Comparison of ENCODE assay signal across 10 cellular contexts in the genomic region with DNA sequence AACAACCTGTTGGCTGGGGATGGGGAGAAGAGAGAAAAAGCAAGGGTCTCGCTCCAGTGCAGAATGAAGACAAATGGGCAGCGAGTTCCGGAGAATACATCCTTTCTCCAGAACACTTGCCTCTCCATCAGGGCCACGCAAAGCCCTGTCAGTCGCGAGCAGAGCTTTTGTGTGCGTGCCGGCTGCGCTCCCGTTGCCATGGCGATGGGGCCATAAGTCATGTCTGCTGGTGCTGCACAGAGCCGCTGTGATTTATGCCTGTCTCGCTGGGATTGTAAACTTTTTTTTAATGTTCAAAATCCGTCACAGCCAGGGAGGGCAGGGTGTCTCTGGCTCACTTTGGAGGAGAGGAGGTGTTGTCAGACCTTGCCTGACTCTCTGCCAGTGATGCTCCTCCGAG.
DNase-seq lines count a peak whose midpoint lies in the region; ATAC-seq and TF ChIP-seq lines count a peak whose summit lies in the region.
"Had no signal": no experiment of that assay in that cellular context is flagged by ENCODE, and none has a peak within 500 bp of the region (broad histone marks: within the 10 kb centered on the region; RNA-seq: fewer than 3 reads in every experiment).

No MANE protein-coding gene starts in this region.

- no peak for TF ChIP-seq CTCF in A673 (conservative IDR thresholded peaks at IDR 0.05; ENCODE audit: low read depth, low read length)

- intact Hi-C loops in A673 (cut with micrococcal nuclease; ENCODE audit: unreplicated experiment) = no loop called here

- H3K27ac ChIP-seq in A673 (ENCODE audit: low read depth, low read length, poor library complexity, severe bottlenecking) = no peak overlapping the region

- CTCF ChIA-PET in A673 (lab: Charles Lee) = no interaction called here

- no peak overlapping the region for H3K4me3 ChIP-seq in A673 (ENCODE audit: low read depth, low read length, poor library complexity, severe bottlenecking)

- no peaks in the 10 kb centered on the region for H3K36me3 ChIP-seq in A673 (ENCODE audit: insufficient read depth, low read length, poor library complexity, severe bottlenecking)

- no TSS peak for BruUV-seq in A673 (replicated peaks; lab: Mats Ljungman, UMichigan)

- peaks cover 7% of the 10 kb centered on the region for H3K27me3 ChIP-seq in A673 (replicated peaks; ENCODE audit: insufficient read depth, low read depth, low read length, poor library complexity)

- no peaks in the 10 kb centered on the region for H3K4me1 ChIP-seq in A673 (ENCODE audit: insufficient read depth, low read length, poor library complexity, severe bottlenecking)

- POLR2A ChIA-PET in A673 (lab: Charles Lee; ENCODE audit: low non-redundant PET) = no interaction called here

- DNase-seq in A673 (ENCODE audit: low spot score) = peak; percentile 19
- DNase-seq in NCI-H2171 (lab: John Stamatoyannopoulos, UW) = peak; percentile 57
- peak; percentile 34 for DNase-seq in hepatic stellate cell (ENCODE audit: low spot score)
- no peak for DNase-seq in iPS-NIHi7 (ENCODE audit: extremely low spot score)
- DNase-seq in T-helper 9 cell = no peak
- DNase-seq: activated naive CD8-positive, alpha-beta T cell treated with anti-CD3 and anti-CD28 coated beads, Interleukin-2, amount 10 ng/mL, durations not matched to agents 7 days and 5 days; natural killer cell had no signal

- H3K9me3 ChIP-seq in A673 (ENCODE audit: low read depth, low read length, poor library complexity, severe bottlenecking) = no peaks in the 10 kb centered on the region

- ATAC-seq in GM18511 (IDR thresholded peaks at IDR 0.05; ENCODE audit: unreplicated experiment) = peak; percentile 65
- no peak for ATAC-seq in GM21825 (IDR thresholded peaks at IDR 0.05; ENCODE audit: unreplicated experiment)
- no peak for ATAC-seq in HG03442 (IDR thresholded peaks at IDR 0.05; ENCODE audit: unreplicated experiment)

Comparison
In these comparisons a context has a peak if more than half of its experiments do, and no peak if none do; other contexts are left out.
1. DNase-seq: peak in A673 (single experiment), NCI-H2171 (single experiment) and hepatic stellate cell (single experiment); none in iPS-NIHi7 (single experiment) and T-helper 9 cell (single experiment).